ENCODE assay signal across 28 cellular contexts in genomic region chr1:227210604-227211003, GRCh38.
"Had no signal": no experiment of that assay in that cellular context is flagged by ENCODE, and none has a peak within 500 bp of the region (broad histone marks: within the 10 kb centered on the region; RNA-seq: fewer than 3 reads in every experiment).

No MANE protein-coding gene starts in this region.

- H3K4me3 Mint-ChIP-seq: stimulated activated effector memory CD8-positive, alpha-beta T cell treated with anti-CD3 and anti-CD28 coated beads, Interleukin-12 subunit alpha, Interleukin-12 subunit beta, amount 100 ng/mL, for 72 hours; stimulated activated memory B cell treated with anti-CD40 and anti-IgM and Interleukin-4, amounts not matched to agents 10 μg/mL and 1 μg/mL and 100 μg/mL, for 72 hours; stimulated activated naive B cell treated with anti-CD40 and anti-IgM and Interleukin-4, amounts not matched to agents 10 μg/mL and 1 μg/mL and 100 μg/mL, for 72 hours; stimulated activated naive CD8-positive, alpha-beta T cell treated with anti-CD3 and anti-CD28 coated beads, Interleukin-15, amount 100 ng/mL, for 72 hours; stimulated activated naive CD8-positive, alpha-beta T cell treated with anti-CD3 and anti-CD28 coated beads, Interleukin-15, Interleukin-2, amounts not matched to agents 100 ng/mL and 50 ng/mL, for 24 hours had no signal

- H3K27ac Mint-ChIP-seq: stimulated activated effector memory CD8-positive, alpha-beta T cell treated with anti-CD3 and anti-CD28 coated beads, Interleukin-12 subunit alpha, Interleukin-12 subunit beta, amount 100 ng/mL, for 72 hours; stimulated activated memory B cell treated with anti-CD40 and anti-IgM and Interleukin-4, amounts not matched to agents 10 μg/mL and 1 μg/mL and 100 μg/mL, for 72 hours; stimulated activated naive B cell treated with anti-CD40 and anti-IgM and Interleukin-4, amounts not matched to agents 10 μg/mL and 1 μg/mL and 100 μg/mL, for 72 hours; stimulated activated naive CD8-positive, alpha-beta T cell treated with anti-CD3 and anti-CD28 coated beads, Interleukin-15, amount 100 ng/mL, for 72 hours; stimulated activated naive CD8-positive, alpha-beta T cell treated with anti-CD3 and anti-CD28 coated beads, Interleukin-15, Interleukin-2, amounts not matched to agents 100 ng/mL and 50 ng/mL, for 24 hours had no signal

- H3K4me1 Mint-ChIP-seq: stimulated activated effector memory CD8-positive, alpha-beta T cell treated with anti-CD3 and anti-CD28 coated beads, Interleukin-12 subunit alpha, Interleukin-12 subunit beta, amount 100 ng/mL, for 72 hours; stimulated activated memory B cell treated with anti-CD40 and anti-IgM and Interleukin-4, amounts not matched to agents 10 μg/mL and 1 μg/mL and 100 μg/mL, for 72 hours; stimulated activated naive B cell treated with anti-CD40 and anti-IgM and Interleukin-4, amounts not matched to agents 10 μg/mL and 1 μg/mL and 100 μg/mL, for 72 hours; stimulated activated naive CD8-positive, alpha-beta T cell treated with anti-CD3 and anti-CD28 coated beads, Interleukin-15, amount 100 ng/mL, for 72 hours had no signal

- H3K9me3 Mint-ChIP-seq: stimulated activated effector memory CD8-positive, alpha-beta T cell treated with anti-CD3 and anti-CD28 coated beads, Interleukin-12 subunit alpha, Interleukin-12 subunit beta, amount 100 ng/mL, for 72 hours; stimulated activated memory B cell treated with anti-CD40 and anti-IgM and Interleukin-4, amounts not matched to agents 10 μg/mL and 1 μg/mL and 100 μg/mL, for 72 hours; stimulated activated naive B cell treated with anti-CD40 and anti-IgM and Interleukin-4, amounts not matched to agents 10 μg/mL and 1 μg/mL and 100 μg/mL, for 72 hours; stimulated activated naive CD8-positive, alpha-beta T cell treated with anti-CD3 and anti-CD28 coated beads, Interleukin-15, amount 100 ng/mL, for 72 hours; stimulated activated naive CD8-positive, alpha-beta T cell treated with anti-CD3 and anti-CD28 coated beads, Interleukin-15, Interleukin-2, amounts not matched to agents 100 ng/mL and 50 ng/mL, for 24 hours had no signal

- H3K36me3 Mint-ChIP-seq: stimulated activated effector memory CD8-positive, alpha-beta T cell treated with anti-CD3 and anti-CD28 coated beads, Interleukin-12 subunit alpha, Interleukin-12 subunit beta, amount 100 ng/mL, for 72 hours; stimulated activated memory B cell treated with anti-CD40 and anti-IgM and Interleukin-4, amounts not matched to agents 10 μg/mL and 1 μg/mL and 100 μg/mL, for 72 hours; stimulated activated naive B cell treated with anti-CD40 and anti-IgM and Interleukin-4, amounts not matched to agents 10 μg/mL and 1 μg/mL and 100 μg/mL, for 72 hours had no signal

- H3K27me3 ChIP-seq: stomach, suprapubic skin, testis, thyroid gland, tibial artery, tibial nerve, transverse colon, upper lobe of left lung, upper lobe of right lung, uterus, vagina had no signal

- H3K4me3 ChIP-seq: stomach, suprapubic skin, testis, thoracic aorta, thyroid gland, tibial artery, tibial nerve, transverse colon, upper lobe of left lung, upper lobe of right lung, uterus, vagina had no signal

- ATAC-seq: stimulated activated effector memory CD8-positive, alpha-beta T cell treated with anti-CD3 and anti-CD28 coated beads, Interleukin-12 subunit alpha, Interleukin-12 subunit beta, amount 100 ng/mL, for 72 hours; stimulated activated memory B cell treated with anti-CD40 and anti-IgM and Interleukin-4, amounts not matched to agents 10 μg/mL and 1 μg/mL and 100 μg/mL, for 72 hours; stimulated activated naive B cell treated with anti-CD40 and anti-IgM and Interleukin-4, amounts not matched to agents 10 μg/mL and 1 μg/mL and 100 μg/mL, for 72 hours; stimulated activated naive CD8-positive, alpha-beta T cell treated with anti-CD3 and anti-CD28 coated beads, Interleukin-15, amount 100 ng/mL, for 72 hours; stimulated activated naive CD8-positive, alpha-beta T cell treated with anti-CD3 and anti-CD28 coated beads, Interleukin-15, Interleukin-2, amounts not matched to agents 100 U/mL and 50 U/mL, for 24 hours; upper lobe of right lung had no signal

- FAIRE-seq: urothelium cell line had no signal

- H3K9me3 ChIP-seq: stomach, suprapubic skin, testis, thoracic aorta, thyroid gland, tibial artery, tibial nerve, transverse colon, upper lobe of left lung, upper lobe of right lung, uterus, vagina had no signal

- H3K36me3 ChIP-seq: suprapubic skin, thoracic aorta, thyroid gland, transverse colon, upper lobe of right lung, uterus, vagina had no signal

- DNase-seq: stimulated activated CD4-positive, alpha-beta T cell treated with anti-CD3 and anti-CD28 coated beads, Interleukin-2, amount 100 ng/mL, for 48 hours; stimulated activated CD4-positive, alpha-beta T cell treated with anti-CD3 and anti-CD28 coated beads, Interleukin-4, amount 100 ng/mL, for 1 hour; stimulated activated CD4-positive, alpha-beta T cell treated with anti-CD3 and anti-CD28 coated beads, Interleukin-4, amount 100 ng/mL, for 24 hours; stimulated activated CD4-positive, alpha-beta T cell treated with anti-CD3 and anti-CD28 coated beads, Interleukin-4, amount 100 ng/mL, for 4 hours; stimulated activated CD8-positive, alpha-beta memory T cell treated with anti-CD3 and anti-CD28 coated beads, Interleukin-4, amount 100 ng/mL, for 48 hours; stimulated activated naive B cell treated with anti-CD40 and anti-IgM and Interleukin-4, amounts not matched to agents 10 μg/mL and 1 μg/mL and 100 μg/mL, for 72 hours; stimulated activated naive CD4-positive, alpha-beta T cell; stimulated activated naive CD4-positive, alpha-beta T cell treated with Interleukin-2 at 50 U/mL for 16 hours; stimulated activated naive CD8-positive, alpha-beta T cell treated with anti-CD3 and anti-CD28 coated beads, Interleukin-15, amount 100 ng/mL, for 72 hours; stimulated activated naive CD8-positive, alpha-beta T cell treated with anti-CD3 and anti-CD28 coated beads, Interleukin-15, Interleukin-2, amounts not matched to agents 100 U/mL and 50 U/mL, for 24 hours; stomach; substantia nigra; testis; thyroid gland; tibial artery; transverse colon; trophoblast cell; upper lobe of left lung; upper lobe of right lung; uterus had no signal

- H3K4me1 ChIP-seq: suprapubic skin, thyroid gland, tibial artery, upper lobe of left lung, upper lobe of right lung, uterus, vagina had no signal

- H3K27ac ChIP-seq: stomach, suprapubic skin, testis, thoracic aorta, thyroid gland, tibial artery, tibial nerve, transverse colon, upper lobe of left lung, upper lobe of right lung, uterus, vagina had no signal

- H3K27me3 Mint-ChIP-seq: stimulated activated naive B cell treated with anti-CD40 and anti-IgM and Interleukin-4, amounts not matched to agents 10 μg/mL and 1 μg/mL and 100 μg/mL, for 72 hours had no signal
